ENCODE assay signal across 11 cellular contexts in genomic region chr6:95128439-95128838, GRCh38.
"Had no signal": no experiment of that assay in that cellular context is flagged by ENCODE, and none has a peak within 500 bp of the region (broad histone marks: within the 10 kb centered on the region; RNA-seq: fewer than 3 reads in every experiment).

No MANE protein-coding gene starts in this region.

- H2AFZ ChIP-seq: GM23248 had no signal

- H3K4me1 ChIP-seq: HAP-1 had no signal

- H3K9ac ChIP-seq: GM23248 had no signal

- H3K27ac ChIP-seq: GM23248 had no signal

- H3K4me3 ChIP-seq: GM23248, GM23338, HAP-1 had no signal

- H3K4me2 ChIP-seq: GM23338 had no signal

- DNase-seq: GM23248, GOT3, H7, H9, HCEC 1CT, HFFc6 had no signal

- ATAC-seq: GM23338, HCT116 had no signal

- H3K36me3 ChIP-seq: HAP-1 had no signal

- FAIRE-seq: H1, H54 had no signal

- H3K9me3 ChIP-seq: HAP-1 had no signal
